25 cellular contexts compared by ENCODE assay signal in the genomic region with DNA sequence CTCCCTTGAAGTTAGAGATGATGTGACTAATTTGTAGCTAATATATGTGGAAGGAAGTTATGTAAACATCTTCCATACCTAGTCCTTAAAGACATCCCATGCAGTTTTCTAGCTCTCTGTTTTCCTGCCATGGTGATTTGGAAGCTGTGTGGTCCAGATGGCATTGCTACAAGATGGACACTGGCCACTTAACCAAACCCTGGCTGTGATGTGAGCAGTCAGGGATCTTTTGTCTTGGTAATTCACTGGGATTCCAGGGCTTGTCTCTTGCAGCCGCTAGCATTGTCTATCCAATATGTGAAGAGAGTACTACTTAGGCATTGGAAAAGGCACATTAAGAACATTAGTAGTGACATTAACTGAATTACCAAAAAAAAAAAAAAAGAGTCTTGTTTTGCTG.
A peak's percentile ranks its signal among the peaks of the same experiment; 100 is the strongest.
DNase-seq lines count a peak whose midpoint lies in the region; TF ChIP-seq lines count a peak whose summit lies in the region.
"Had no signal": no experiment of that assay in that cellular context is flagged by ENCODE, and none has a peak within 500 bp of the region (broad histone marks: within the 10 kb centered on the region; RNA-seq: fewer than 3 reads in every experiment).

No MANE protein-coding gene starts in this region.

- H3K9me2 ChIP-seq in SK-N-SH = no peaks in the 10 kb centered on the region

- H3K27ac ChIP-seq in iPS DF 6.9 (ENCODE audit: low read length) (no peak overlapping the region), neuronal stem cell (replicated peaks; ENCODE audit: low read length) (no peak overlapping the region), stomach (no peak overlapping the region), SK-N-SH (ENCODE audit: low read depth in 2 of 2, low read length in 1 of 2) (no peak overlapping the region)
- H3K27ac ChIP-seq: BLaER1 treated with 17β-estradiol and CSF1 and Interleukin-3, amounts not matched to agents 10 nM and 100 nM; KMS-11; Peyer's patch had no signal

- H2BK5ac ChIP-seq in neuronal stem cell (ENCODE audit: low read length) = no peak overlapping the region

- no peak for TF ChIP-seq RAD21 in SK-N-SH (IDR thresholded peaks at IDR 0.05; ENCODE audit: low read length)

- H3K18ac ChIP-seq in neuronal stem cell (ENCODE audit: low read length) = no peak overlapping the region

- TF ChIP-seq CTCF in stomach (IDR thresholded peaks at IDR 0.05) (no peak), SK-N-SH (IDR thresholded peaks at IDR 0.05) (no peak)

- DNase-seq in G401 (ENCODE audit: low spot score) (peak; percentile 13), cerebellar cortex (ENCODE audit: low spot score) (peak; percentile 10), iPS DF 6.9 (ENCODE audit: low read depth, low spot score) (peak; percentile 47), neuronal stem cell (ENCODE audit: low spot score) (peak; percentile 52), cardiac septum (ENCODE audit: low spot score) (no peak), NCI-H1930 (lab: John Stamatoyannopoulos, UW) (no peak), stomach (no peak), SK-N-SH (no peak)
- DNase-seq: 8988T; Caco-2; CD4-positive, alpha-beta memory T cell; DMS 273 treated with DMSO at 0.1 percent for 48 hours; DMS79 treated with DMSO at 0.1 percent for 48 hours; IMR-90; NCI-H1105; NCI-H146; NCI-H2029 treated with DMSO at 0.1 percent for 48 hours; NCI-H226; NCI-H510A treated with DMSO at 0.1 percent for 48 hours; NCI-H774; NK-92 treated with Interleukin-12 subunit alpha and Interleukin-12 subunit beta, amount 100 ng/mL, for 24 hours; Peyer's patch had no signal

- no peak overlapping the region for H4K8ac ChIP-seq in neuronal stem cell (ENCODE audit: low read depth, low read length)

- H3K4me1 ChIP-seq in iPS DF 6.9 (ENCODE audit: control insufficient read depth, insufficient read depth, low read length) (no peaks in the 10 kb centered on the region; the same call in 1 of the 2 replicates), neuronal stem cell (ENCODE audit: control insufficient read depth in 2 of 2, insufficient read depth in 1 of 2, low read depth in 1 of 2, low read length in 2 of 2) (peaks cover 3% of the 10 kb centered on the region in 2 donors), stomach (no peaks in the 10 kb centered on the region), SK-N-SH (ENCODE audit: control insufficient read depth in 1 of 2, insufficient read depth in 2 of 2, low read depth in 1 of 2, low read length in 1 of 2) (no peaks in the 10 kb centered on the region; a peak in 1 of 4 replicates)
- H3K4me1 ChIP-seq: Caco-2, HAP-1, Peyer's patch had no signal

- H3F3A ChIP-seq in SK-N-SH (replicated peaks; ENCODE audit: insufficient read depth) = no peaks in the 10 kb centered on the region

- H4K20me1 ChIP-seq in SK-N-SH (ENCODE audit: insufficient read depth) = no peaks in the 10 kb centered on the region
- H4K20me1 ChIP-seq: BLaER1 treated with 17β-estradiol and CSF1 and Interleukin-3, amounts not matched to agents 10 nM and 100 nM had no signal

- H3K9ac ChIP-seq in neuronal stem cell (ENCODE audit: low read depth, low read length, poor library complexity) = no peak overlapping the region
- no peak overlapping the region for H3K9ac ChIP-seq in SK-N-SH
- H3K9ac ChIP-seq: BLaER1 treated with 17β-estradiol and CSF1 and Interleukin-3, amounts not matched to agents 10 nM and 100 nM; KMS-11 had no signal

- no peak for TF ChIP-seq POLR2A in stomach (IDR thresholded peaks at IDR 0.05)

- H3K9me3 ChIP-seq in iPS DF 6.9 (ENCODE audit: control insufficient read depth, insufficient read depth, low read length) (no peaks in the 10 kb centered on the region), neuronal stem cell (replicated peaks in 1 of 2; ENCODE audit: control insufficient read depth in 2 of 2, insufficient read depth in 1 of 2, low read depth in 1 of 2, low read length in 2 of 2) (no peaks in the 10 kb centered on the region), stomach (no peaks in the 10 kb centered on the region), SK-N-SH (no peaks in the 10 kb centered on the region)
- H3K9me3 ChIP-seq: BLaER1 treated with 17β-estradiol and CSF1 and Interleukin-3, amounts not matched to agents 10 nM and 100 nM; Caco-2; HAP-1; Peyer's patch had no signal

- no peak for TF ChIP-seq EP300 in stomach (IDR thresholded peaks at IDR 0.05)
- no peak for TF ChIP-seq EP300 in SK-N-SH (IDR thresholded peaks at IDR 0.05; ENCODE audit: borderline replicate concordance in 1 of 2, low read depth in 1 of 2, low read length in 1 of 2)

- H4K91ac ChIP-seq in neuronal stem cell (ENCODE audit: low read depth, low read length, poor library complexity) = no peak overlapping the region

- H2AFZ ChIP-seq in neuronal stem cell (ENCODE audit: low read length) (no peak overlapping the region), SK-N-SH (ENCODE audit: low read depth) (no peak overlapping the region)

- H3K27me3 ChIP-seq in iPS DF 6.9 (ENCODE audit: control insufficient read depth, insufficient read depth, low read length) = no peaks in the 10 kb centered on the region
- H3K27me3 ChIP-seq in neuronal stem cell (ENCODE audit: control insufficient read depth in 3 of 3, insufficient read depth in 3 of 3, low read depth in 1 of 3, low read length in 3 of 3) = peaks cover 0 to 8% (median 0%) of the 10 kb centered on the region in 3 experiments
- H3K27me3 ChIP-seq in stomach = no peaks in the 10 kb centered on the region
- no peaks in the 10 kb centered on the region for H3K27me3 ChIP-seq in SK-N-SH (ENCODE audit: insufficient read depth)
- H3K27me3 ChIP-seq: BLaER1 treated with 17β-estradiol and CSF1 and Interleukin-3, amounts not matched to agents 10 nM and 100 nM; Peyer's patch had no signal

- H2BK120ac ChIP-seq in neuronal stem cell (ENCODE audit: low read depth, low read length) = no peak overlapping the region

- CTCF ChIA-PET in SK-N-SH (lab: Yijun Ruan, JAX) = interaction anchor here (1.1 kb wide), 1 partner anchor 1618 kb away, joined by 3 read pairs; no protein-coding TSS in a partner anchor

- H2BK12ac ChIP-seq in neuronal stem cell (ENCODE audit: low read length) = no peak overlapping the region

- H3K4ac ChIP-seq in neuronal stem cell (ENCODE audit: low read length) = no peak overlapping the region

- no peak overlapping the region for H3K14ac ChIP-seq in neuronal stem cell (ENCODE audit: low read length)

- in situ Hi-C loops in G401 (cut with HindIII; ENCODE audit: low sequenced_read_pairs) = no loop called here

- no peak overlapping the region for H3K23ac ChIP-seq in neuronal stem cell (ENCODE audit: low read depth, low read length, poor library complexity)

- POLR2A ChIA-PET in SK-N-SH (lab: Yijun Ruan, JAX) = interaction anchor here (0.7 kb wide), 1 partner anchor 11 kb away, joined by 3 read pairs; no protein-coding TSS in a partner anchor

- H3K4me2 ChIP-seq in neuronal stem cell (ENCODE audit: insufficient read depth, low read length, poor library complexity, severe bottlenecking) (no peak overlapping the region), SK-N-SH (no peak overlapping the region)
- H3K4me2 ChIP-seq: BLaER1 treated with 17β-estradiol and CSF1 and Interleukin-3, amounts not matched to agents 10 nM and 100 nM; KMS-11 had no signal

- H3K4me3 ChIP-seq in iPS DF 6.9 (ENCODE audit: low read length) (no peak overlapping the region), neuronal stem cell (ENCODE audit: low read length in 2 of 2) (no peak overlapping the region), stomach (no peak overlapping the region), SK-N-SH (ENCODE audit: low read depth in 2 of 2, low read length in 1 of 2) (no peak overlapping the region)
- H3K4me3 ChIP-seq: BLaER1 treated with 17β-estradiol and CSF1 and Interleukin-3, amounts not matched to agents 10 nM and 100 nM; HAP-1; Peyer's patch had no signal

- H3K36me3 ChIP-seq in iPS DF 6.9 (ENCODE audit: control insufficient read depth, insufficient read depth, low read length) (no peaks in the 10 kb centered on the region), neuronal stem cell (replicated peaks in 1 of 2; ENCODE audit: control insufficient read depth in 2 of 2, insufficient read depth in 2 of 2, low read length in 2 of 2) (no peaks in the 10 kb centered on the region), stomach (no peaks in the 10 kb centered on the region), SK-N-SH (replicated peaks in 1 of 2; ENCODE audit: control insufficient read depth in 1 of 2, insufficient read depth in 2 of 2, low read length in 1 of 2) (no peaks in the 10 kb centered on the region)
- H3K36me3 ChIP-seq: BLaER1 treated with 17β-estradiol and CSF1 and Interleukin-3, amounts not matched to agents 10 nM and 100 nM; HAP-1; Peyer's patch had no signal

- H3K79me2 ChIP-seq in SK-N-SH (ENCODE audit: insufficient read depth) = no peaks in the 10 kb centered on the region

- intact Hi-C loops in cardiac septum (cut with DNase I) (no loop called here), stomach (cut with DNase I; ENCODE audit: low total_unique reads) (no loop called here)

- H2BK15ac ChIP-seq in neuronal stem cell (ENCODE audit: low read length) = no peak overlapping the region

- no CpG with 5 or more reads among the region's 1 CpG for WGBS in iPS DF 6.9 (ENCODE audit: insufficient coverage, insufficient read length)
- WGBS in neuronal stem cell (ENCODE audit: extremely low coverage in 2 of 2, insufficient read length in 2 of 2, insufficient replicate concordance in 1 of 2), 2 donors = no CpG with 5 or more reads among the region's 1 CpG
- WGBS in stomach, 5 donors = 60 to 83% (median 75%) methylated on average over 1 of the region's 1 CpG
- 100% methylated on average over 1 of the region's 1 CpG for WGBS in SK-N-SH (ENCODE audit: low lambda C conversion rate)

- H2AK5ac ChIP-seq in neuronal stem cell (ENCODE audit: low read depth, low read length) = no peak overlapping the region

- H3K79me1 ChIP-seq in neuronal stem cell (ENCODE audit: low read depth, low read length) = no peaks in the 10 kb centered on the region

TF ChIP-seq in SK-N-SH, 30 proteins besides CTCF, POLR2A, EP300 and RAD21:
- no peak for TF ChIP-seq MEF2A (IDR thresholded peaks at IDR 0.05; ENCODE audit: borderline replicate concordance, low read depth)
- TF ChIP-seq FOXM1 (IDR thresholded peaks at IDR 0.05; ENCODE audit: low read depth) = no peak
- no peak for TF ChIP-seq SIN3A (IDR thresholded peaks at IDR 0.05; ENCODE audit: borderline replicate concordance, low read depth, low read length)
- TF ChIP-seq, protein P1, sequence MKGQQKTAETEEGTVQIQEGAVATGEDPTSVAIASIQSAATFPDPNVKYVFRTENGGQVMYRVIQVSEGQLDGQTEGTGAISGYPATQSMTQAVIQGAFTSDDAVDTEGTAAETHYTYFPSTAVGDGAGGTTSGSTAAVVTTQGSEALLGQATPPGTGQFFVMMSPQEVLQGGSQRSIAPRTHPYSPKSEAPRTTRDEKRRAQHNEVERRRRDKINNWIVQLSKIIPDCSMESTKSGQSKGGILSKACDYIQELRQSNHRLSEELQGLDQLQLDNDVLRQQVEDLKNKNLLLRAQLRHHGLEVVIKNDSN (IDR thresholded peaks at IDR 0.05; ENCODE audit: borderline replicate concordance, low read depth) = no peak

Comparison
In these comparisons a context has a peak if more than half of its experiments do, and no peak if none do; other contexts are left out.
1. DNase-seq: peak in G401 (single experiment), cerebellar cortex (single experiment), iPS DF 6.9 (single experiment) and neuronal stem cell (single experiment); none in cardiac septum (single experiment), NCI-H1930 (0 of 2), stomach (single experiment) and SK-N-SH (single experiment).